ENCODE assay signal across 9 cellular contexts in genomic region chr9:131419029-131419614, GRCh38.
DNase-seq lines count a peak whose midpoint lies in the region; ATAC-seq lines count a peak whose summit lies in the region.
"Had no signal": no experiment of that assay in that cellular context is flagged by ENCODE, and none has a peak within 500 bp of the region (broad histone marks: within the 10 kb centered on the region; RNA-seq: fewer than 3 reads in every experiment).

No MANE protein-coding gene starts in this region.

- peaks cover 36% of the 10 kb centered on the region for H3K36me3 Mint-ChIP-seq in stimulated activated naive CD8-positive, alpha-beta T cell treated with anti-CD3 and anti-CD28 coated beads, Interleukin-15, Interleukin-2, amounts not matched to agents 100 ng/mL and 50 ng/mL, for 24 hours (ENCODE audit: low read depth)

- peak overlapping the region; percentile 74 for H3K4me3 Mint-ChIP-seq in stimulated activated naive CD8-positive, alpha-beta T cell treated with anti-CD3 and anti-CD28 coated beads, Interleukin-15, Interleukin-2, amounts not matched to agents 100 ng/mL and 50 ng/mL, for 24 hours

- peak overlapping the region; percentile 88 for H3K27ac Mint-ChIP-seq in stimulated activated naive CD8-positive, alpha-beta T cell treated with anti-CD3 and anti-CD28 coated beads, Interleukin-15, Interleukin-2, amounts not matched to agents 100 ng/mL and 50 ng/mL, for 24 hours

- no peak for ATAC-seq in HG03039 (IDR thresholded peaks at IDR 0.05; ENCODE audit: unreplicated experiment)

- H3K9me3 Mint-ChIP-seq in stimulated activated naive CD8-positive, alpha-beta T cell treated with anti-CD3 and anti-CD28 coated beads, Interleukin-15, Interleukin-2, amounts not matched to agents 100 ng/mL and 50 ng/mL, for 24 hours, result no peaks in the 10 kb centered on the region

- H3K4me1 Mint-ChIP-seq in stimulated activated naive CD8-positive, alpha-beta T cell treated with anti-CD3 and anti-CD28 coated beads, Interleukin-15, Interleukin-2, amounts not matched to agents 100 ng/mL and 50 ng/mL, for 24 hours (ENCODE audit: low read depth), result peaks cover 86% of the 10 kb centered on the region

- peak; percentile 31 for DNase-seq in activated CD4-positive, alpha-beta T cell treated with anti-CD3 and anti-CD28 coated beads for 48 hours
- DNase-seq in activated CD4-positive, alpha-beta T cell treated with anti-CD3 and anti-CD28 coated beads, Interleukin-2, amount 50 U/mL, for 4 hours, result no peak
- DNase-seq in activated T-cell treated with anti-CD3 and anti-CD28 coated beads, Interleukin-2, amount 50 U/mL, for 48 hours, result peak; percentile 43 to 56
- DNase-seq in iris pigment epithelial cell (ENCODE audit: low read depth), result peak; percentile 63
- no peak for DNase-seq in NCI-H1105 treated with DMSO at 0.1 percent for 48 hours (lab: John Stamatoyannopoulos, UW)
- DNase-seq in dedifferentiated amniotic fluid mesenchymal stem cell (ENCODE audit: extremely low spot score), result no peak
- DNase-seq: RPMI8226 had no signal

- no peaks in the 10 kb centered on the region for H3K27me3 Mint-ChIP-seq in stimulated activated naive CD8-positive, alpha-beta T cell treated with anti-CD3 and anti-CD28 coated beads, Interleukin-15, Interleukin-2, amounts not matched to agents 100 ng/mL and 50 ng/mL, for 24 hours

Comparison
In these comparisons a context has a peak if more than half of its experiments do, and no peak if none do; other contexts are left out.
1. DNase-seq: peak in activated CD4-positive, alpha-beta T cell treated with anti-CD3 and anti-CD28 coated beads for 48 hours (single experiment), activated T-cell treated with anti-CD3 and anti-CD28 coated beads, Interleukin-2, amount 50 U/mL, for 48 hours (2 of 2) and iris pigment epithelial cell (single experiment); none in activated CD4-positive, alpha-beta T cell treated with anti-CD3 and anti-CD28 coated beads, Interleukin-2, amount 50 U/mL, for 4 hours (0 of 2), NCI-H1105 treated with DMSO at 0.1 percent for 48 hours (single experiment) and dedifferentiated amniotic fluid mesenchymal stem cell (single experiment).